ENCODE assay signal across 16 cellular contexts in genomic region chr2:208031608-208032019, GRCh38. TPM values are rescaled to one million over a fixed set of nuclear protein-coding genes. Genes with fewer than 3 reads are reported as not detected.
DNase-seq lines count a peak whose midpoint lies in the region; ATAC-seq and TF ChIP-seq lines count a peak whose summit lies in the region.
"Had no signal": no experiment of that assay in that cellular context is flagged by ENCODE, and none has a peak within 500 bp of the region (broad histone marks: within the 10 kb centered on the region; RNA-seq: fewer than 3 reads in every experiment).

No MANE protein-coding gene starts in this region.

- H3K4me1 Mint-ChIP-seq in MCF 10A (ENCODE audit: insufficient read depth, unreplicated experiment) = no peaks in the 10 kb centered on the region
- H3K4me1 Mint-ChIP-seq in chondrocyte (ENCODE audit: low read depth) = no peaks in the 10 kb centered on the region
- H3K4me1 Mint-ChIP-seq: nephron had no signal

- TF ChIP-seq CTCF in mammary epithelial cell (conservative IDR thresholded peaks at IDR 0.05 in 1 of 2, IDR thresholded peaks at IDR 0.05 in 1 of 2; ENCODE audit: extremely low read depth in 1 of 2, insufficient read depth in 1 of 2, low read depth in 1 of 2, low read length in 2 of 2) = no peak
- TF ChIP-seq CTCF in MCF 10A (IDR thresholded peaks at IDR 0.05; ENCODE audit: unreplicated experiment) = no peak
- no peak for TF ChIP-seq CTCF in thyroid gland (IDR thresholded peaks at IDR 0.05)
- TF ChIP-seq CTCF in chondrocyte (IDR thresholded peaks at IDR 0.05) = no peak

- no TSS peak for BruUV-seq in mammary epithelial cell (replicated peaks; lab: Mats Ljungman, UMichigan)
- BruUV-seq in MCF 10A (replicated peaks; lab: Mats Ljungman, UMichigan) = no TSS peak

- POLR2A ChIA-PET in MCF 10A (lab: Yijun Ruan, JAX) = interaction anchor here (0.7 to 1.1 kb wide), 2 partner anchors 8 to 271 kb away, joined by 3 read pairs; no protein-coding TSS in a partner anchor

- H3K4me1 ChIP-seq in mammary epithelial cell (ENCODE audit: insufficient read depth, low read length) (no peaks in the 10 kb centered on the region), thyroid gland (peaks cover 16 to 18% of the 10 kb centered on the region in 2 donors)
- H3K4me1 ChIP-seq: esophagus muscularis mucosa, tibial artery had no signal

- H3K79me2 ChIP-seq in mammary epithelial cell (ENCODE audit: insufficient read depth, low read length) = no peaks in the 10 kb centered on the region

- no peak overlapping the region for H3K4me2 ChIP-seq in mammary epithelial cell (ENCODE audit: insufficient read depth, low read depth, low read length)
- H3K4me2 ChIP-seq: SK-N-SH had no signal

- H2AFZ ChIP-seq in mammary epithelial cell (ENCODE audit: low read depth, low read length) = peak overlapping the region; percentile 60

- H3K36me3 ChIP-seq in mammary epithelial cell (ENCODE audit: insufficient read depth, low read length) (no peaks in the 10 kb centered on the region), thyroid gland (no peaks in the 10 kb centered on the region)
- H3K36me3 ChIP-seq: esophagus muscularis mucosa, tibial artery had no signal

- TF ChIP-seq POLR2A in thyroid gland (IDR thresholded peaks at IDR 0.05) = peak in 1 of 2 donors; percentile 33

- H3K27ac Mint-ChIP-seq in MCF 10A (ENCODE audit: low read depth, unreplicated experiment) = no peak overlapping the region
- H3K27ac Mint-ChIP-seq in chondrocyte (ENCODE audit: unreplicated experiment) = no peak overlapping the region
- H3K27ac Mint-ChIP-seq: activated naive CD4-positive, alpha-beta T cell treated with anti-CD3 and anti-CD28 coated beads, Interleukin-2, amount 50 U/mL, for 72 hours; nephron had no signal

- CTCF ChIA-PET in mammary epithelial cell (lab: Charles Lee; ENCODE audit: low non-redundant PET) = no interaction called here
- CTCF ChIA-PET in MCF 10A (lab: Yijun Ruan, JAX) = interaction anchor here (0.7 to 4.3 kb wide), 5 partner anchors 10 to 286 kb away, joined by 3 to 42 read pairs (median 6); no protein-coding TSS in a partner anchor

- no peaks in the 10 kb centered on the region for H3K27me3 ChIP-seq in mammary epithelial cell (ENCODE audit: insufficient read depth, low read length)
- H3K27me3 ChIP-seq in thyroid gland = no peaks in the 10 kb centered on the region
- H3K27me3 ChIP-seq: esophagus muscularis mucosa, tibial artery had no signal

- H3K9me3 ChIP-seq in mammary epithelial cell (replicated peaks; ENCODE audit: insufficient read depth, low read length) (no peaks in the 10 kb centered on the region), thyroid gland (no peaks in the 10 kb centered on the region)
- H3K9me3 ChIP-seq: esophagus muscularis mucosa, SK-N-SH, tibial artery had no signal

- H3K36me3 Mint-ChIP-seq in MCF 10A (ENCODE audit: insufficient read depth, unreplicated experiment) (no peaks in the 10 kb centered on the region), chondrocyte (ENCODE audit: low read depth) (no peaks in the 10 kb centered on the region)
- H3K36me3 Mint-ChIP-seq: activated naive CD4-positive, alpha-beta T cell treated with anti-CD3 and anti-CD28 coated beads, Interleukin-2, amount 50 U/mL, for 72 hours had no signal

- H3K9me3 Mint-ChIP-seq in MCF 10A (ENCODE audit: unreplicated experiment) (no peaks in the 10 kb centered on the region), chondrocyte (ENCODE audit: low read depth) (no peaks in the 10 kb centered on the region)
- H3K9me3 Mint-ChIP-seq: activated naive CD4-positive, alpha-beta T cell treated with anti-CD3 and anti-CD28 coated beads, Interleukin-2, amount 50 U/mL, for 72 hours; nephron had no signal

- intact Hi-C loops in mammary epithelial cell (cut with micrococcal nuclease) (loop anchor here (5.0 to 10.0 kb wide), 4 partner anchors 41 to 527 kb away; partner anchors contain the start of gene METTL21A), MCF 10A (cut with micrococcal nuclease) (no loop called here), thyroid gland (cut with DNase I) (no loop called here)

- H3K4me3 Mint-ChIP-seq in MCF 10A (ENCODE audit: unreplicated experiment) = no peak overlapping the region
- H3K4me3 Mint-ChIP-seq in chondrocyte (ENCODE audit: unreplicated experiment) = no peak overlapping the region
- H3K4me3 Mint-ChIP-seq: nephron had no signal

- H3K27ac ChIP-seq in mammary epithelial cell (ENCODE audit: insufficient read depth, low read depth, low read length) (no peak overlapping the region), thyroid gland (peak overlapping the region; percentile 31 to 55 (median 36))
- H3K27ac ChIP-seq: esophagus muscularis mucosa, tibial artery, VCaP had no signal

- no peak overlapping the region for H3K9ac ChIP-seq in mammary epithelial cell (ENCODE audit: insufficient read depth, low read length)
- H3K9ac ChIP-seq: SK-N-SH had no signal

- dilution Hi-C loops in mammary epithelial cell (cut with HindIII; ENCODE audit: low sequenced_read_pairs) = no loop called here

- in situ Hi-C loops in mammary epithelial cell (cut with MboI; ENCODE audit: low sequenced_read_pairs in 2 of 2) = loop anchor here (10.0 kb wide), 2 partner anchors 267 to 287 kb away; partner anchors contain the start of gene FZD5 (in 1 of the 2)

- WGBS in mammary epithelial cell (ENCODE audit: low coverage, missing lambda C conversion rate) = 24% methylated on average over 7 of the region's 7 CpGs
- 28 to 39% methylated on average over 7 of the region's 7 CpGs for WGBS in thyroid gland, 2 donors

- no peak overlapping the region for H3K4me3 ChIP-seq in mammary epithelial cell (replicated peaks in 1 of 3; ENCODE audit: insufficient read depth in 1 of 3, low read depth in 2 of 3, low read length in 3 of 3)
- H3K4me3 ChIP-seq in thyroid gland (replicated peaks in 1 of 3) = no peak overlapping the region
- H3K4me3 ChIP-seq: esophagus muscularis mucosa, tibial artery had no signal

- DNase-seq in mammary epithelial cell (no peak), MCF 10A (ENCODE audit: unreplicated experiment) (no peak), SKM-1 (lab: John Stamatoyannopoulos, UW; ENCODE audit: unreplicated experiment) (peak; percentile 85), iris pigment epithelial cell (ENCODE audit: low read depth) (peak; percentile 47), thyroid gland (peak; percentile 55 to 62), inferior parietal cortex (ENCODE audit: extremely low spot score) (no peak), chondrocyte (ENCODE audit: low spot score) (no peak)
- DNase-seq: NCI-H1417, NCI-H774, SK-N-SH, tibial artery had no signal

- no peak for ATAC-seq in HG03159 (IDR thresholded peaks at IDR 0.05; ENCODE audit: unreplicated experiment)
- ATAC-seq: activated naive CD4-positive, alpha-beta T cell treated with anti-CD3 and anti-CD28 coated beads, Interleukin-2, amount 50 U/mL, for 72 hours had no signal

- no peaks in the 10 kb centered on the region for H3K27me3 Mint-ChIP-seq in MCF 10A (ENCODE audit: insufficient read depth, unreplicated experiment)
- H3K27me3 Mint-ChIP-seq in chondrocyte (ENCODE audit: low read depth) = peaks cover 12% of the 10 kb centered on the region

- H4K20me1 ChIP-seq in mammary epithelial cell (ENCODE audit: insufficient read depth, low read length) = no peaks in the 10 kb centered on the region

RNA-seq across cellular contexts. Expression of gene PLEKHM3, which starts 6.3 kb away (rescaled TPM):
- total RNA-seq in mammary epithelial cell (10 to 100 TPM in 1 of 2 donors, 1 to 10 TPM in 1; 6.4 to 15.0 TPM), MCF 10A (2022) (5.4 and 7.5 TPM in 2 replicates), thyroid gland (10 to 100 TPM; 42.2 to 53.0 (median 44.5) TPM), chondrocyte (8.7 to 12.9 TPM (median 9.1 TPM) in 3 replicates)
- 2.1 TPM for polyA plus RNA-seq in mammary epithelial cell
- polyA minus RNA-seq in mammary epithelial cell = 22.1 TPM

Comparison
In these comparisons a context has a peak if more than half of its experiments do, and no peak if none do; other contexts are left out.
1. DNase-seq: peak in SKM-1 (single experiment), iris pigment epithelial cell (single experiment) and thyroid gland (2 of 2); none in mammary epithelial cell (single experiment), MCF 10A (single experiment), inferior parietal cortex (single experiment) and chondrocyte (single experiment).